In the genomic region with DNA sequence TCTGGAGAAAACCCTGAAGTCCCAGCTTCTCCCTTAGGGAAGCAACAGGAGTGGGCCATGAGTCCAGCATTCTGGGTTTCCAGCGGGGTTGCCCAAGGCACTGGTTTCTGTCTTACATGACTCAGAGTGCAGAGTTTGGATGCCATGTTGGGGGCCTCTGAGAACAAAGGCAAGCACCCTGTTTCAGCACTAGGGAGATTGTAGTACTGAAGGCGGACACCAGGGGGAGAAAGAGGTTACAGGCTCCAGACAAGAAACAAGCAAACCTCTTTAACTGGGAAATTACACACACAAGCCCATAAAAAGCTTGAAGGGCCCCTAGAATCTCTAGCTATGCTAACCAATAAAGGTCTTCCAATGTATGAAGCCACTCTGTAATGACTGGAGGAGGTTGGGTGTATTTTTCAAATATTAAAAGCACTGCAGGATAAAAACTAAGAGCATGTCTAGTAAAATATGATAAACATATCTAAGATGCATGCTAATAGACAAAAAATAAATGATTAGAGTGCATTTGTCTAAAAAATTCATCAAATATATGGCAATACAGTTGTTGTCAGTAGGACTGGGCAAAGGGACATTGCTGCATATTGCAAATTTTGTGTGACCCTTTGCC, we compare ENCODE assay signal across 9 cellular contexts. TPM values are rescaled to one million over a fixed set of nuclear protein-coding genes. Genes with fewer than 3 reads are reported as not detected.
DNase-seq lines count a peak whose midpoint lies in the region; ATAC-seq, FAIRE-seq and TF ChIP-seq lines count a peak whose summit lies in the region.
"Had no signal": no experiment of that assay in that cellular context is flagged by ENCODE, and none has a peak within 500 bp of the region (broad histone marks: within the 10 kb centered on the region; RNA-seq: fewer than 3 reads in every experiment).

No MANE protein-coding gene starts in this region.

- no peak for FAIRE-seq in D721Med (lab: Jason Lieb, UNC)

- TF ChIP-seq CTCF in D721Med (IDR thresholded peaks at IDR 0.05; ENCODE audit: insufficient read depth, missing control alignments) (peak; percentile 56), lower leg skin (IDR thresholded peaks at IDR 0.05) (no peak)

- H3K9me2 ChIP-seq in GM23248 (ENCODE audit: insufficient read depth), result no peaks in the 10 kb centered on the region

- H3K9ac ChIP-seq in GM23248, result no peak overlapping the region

- H4K20me1 ChIP-seq in GM23248 (ENCODE audit: insufficient read depth), result no peaks in the 10 kb centered on the region

- in situ Hi-C loops in GM23248 (cut with MboI), result no loop called here

- no peak overlapping the region for H3K4me2 ChIP-seq in GM23248 (ENCODE audit: unreplicated experiment)

- ATAC-seq in GM21360 (IDR thresholded peaks at IDR 0.05; ENCODE audit: unreplicated experiment), result no peak

- no peak overlapping the region for H3K4me3 ChIP-seq in GM23248
- no peak overlapping the region for H3K4me3 ChIP-seq in lower leg skin (ENCODE audit: low read depth, poor library complexity, severe bottlenecking)

- no peak overlapping the region for H2AFZ ChIP-seq in GM23248

- no peak overlapping the region for H3K27ac ChIP-seq in GM23248

- intact Hi-C loops in lower leg skin (cut with DNase I; ENCODE audit: low total_unique reads), result no loop called here

- no peaks in the 10 kb centered on the region for H3F3A ChIP-seq in GM23248 (ENCODE audit: insufficient read depth)

- no peaks in the 10 kb centered on the region for H3K27me3 ChIP-seq in GM23248 (replicated peaks; ENCODE audit: insufficient read depth)

- 0 to 8% methylated on average over 2 of the region's 2 CpGs for WGBS in GM23248 (ENCODE audit: low coverage in 1 of 2, low lambda C conversion rate in 2 of 2, missing lambda C conversion rate in 2 of 2), 2 experiments
- WGBS in lower leg skin, 2 donors, result 21 to 37% methylated on average over 2 of the region's 2 CpGs

- no peaks in the 10 kb centered on the region for H3K36me3 ChIP-seq in GM23248 (ENCODE audit: low read depth)

- H3K79me2 ChIP-seq in GM23248 (ENCODE audit: insufficient read depth), result no peaks in the 10 kb centered on the region

- no peaks in the 10 kb centered on the region for H3K4me1 ChIP-seq in GM23248 (ENCODE audit: insufficient read depth)

- DNase-seq in D721Med (ENCODE audit: insufficient read length, low spot score) (peak; percentile 25), GM23248 (peak; percentile 55), NCI-H1417 (lab: John Stamatoyannopoulos, UW) (peak in 2 of 3 experiments; percentile 60 to 85), cerebellar cortex (ENCODE audit: low spot score) (peak; percentile 57), lower leg skin (ENCODE audit: low spot score in 2 of 2) (peak; percentile 50 to 87)
- DNase-seq in activated CD4-positive, CD25-positive, alpha-beta regulatory T cell treated with anti-CD3 and anti-CD28 coated beads, Interleukin-2, amount 50 U/mL, for 16 hours (ENCODE audit: low read depth, low spot score), result peak; percentile 32
- peak; percentile 36 to 43 for DNase-seq in stimulated activated CD8-positive, alpha-beta memory T cell treated with anti-CD3 and anti-CD28 coated beads, Interleukin-15, amount 100 ng/mL, for 48 hours (ENCODE audit: low read depth in 2 of 2)

- no peak for TF ChIP-seq POLR2A in lower leg skin (IDR thresholded peaks at IDR 0.05)

- H3K9me3 ChIP-seq in GM23248 (ENCODE audit: low read depth), result no peaks in the 10 kb centered on the region

RNA-seq across cellular contexts. Expression of gene MS4A6E, which starts 7.1 kb away (rescaled TPM):
- total RNA-seq in GM23248 (2014; rRNA removed; shearing (Covaris generic)), result not detected in 2 replicates
- not detected in 2 replicates for polyA plus RNA-seq in GM23248 (2016; fragmentation: Nextera tagmentation; extraction: Ambion mirVana)
- total RNA-seq in lower leg skin, result not detected
- total RNA-seq: T-helper 2 cell treated with Interferon-gamma antibody and Interleukin-4, amounts not matched to agents 100 ng/mL and 5 ng/mL, for 36 hours had no signal

RNA-seq across cellular contexts. Expression of gene MS4A7, which starts 44.2 kb away (rescaled TPM):
- total RNA-seq in GM23248 (2014; rRNA removed; shearing (Covaris generic)), result not detected in 2 replicates
- polyA plus RNA-seq in GM23248 (2016; fragmentation: Nextera tagmentation; extraction: Ambion mirVana), result not detected in 2 replicates
- 1 to 10 TPM; 2.4 to 5.7 (median 2.8) TPM for total RNA-seq in lower leg skin
- total RNA-seq: T-helper 2 cell treated with Interferon-gamma antibody and Interleukin-4, amounts not matched to agents 100 ng/mL and 5 ng/mL, for 36 hours had no signal

RNA-seq across cellular contexts. Expression of gene MS4A4A, which starts 53.6 kb away (rescaled TPM):
- not detected in 2 replicates for total RNA-seq in GM23248 (2014; rRNA removed; shearing (Covaris generic))
- polyA plus RNA-seq in GM23248 (2016; fragmentation: Nextera tagmentation; extraction: Ambion mirVana), result not detected in 2 replicates
- 1 to 10 TPM; 3.0 to 9.5 (median 6.2) TPM for total RNA-seq in lower leg skin
- total RNA-seq: T-helper 2 cell treated with Interferon-gamma antibody and Interleukin-4, amounts not matched to agents 100 ng/mL and 5 ng/mL, for 36 hours had no signal
